ENCODE assay signal across 1 cellular context in the genomic region with DNA sequence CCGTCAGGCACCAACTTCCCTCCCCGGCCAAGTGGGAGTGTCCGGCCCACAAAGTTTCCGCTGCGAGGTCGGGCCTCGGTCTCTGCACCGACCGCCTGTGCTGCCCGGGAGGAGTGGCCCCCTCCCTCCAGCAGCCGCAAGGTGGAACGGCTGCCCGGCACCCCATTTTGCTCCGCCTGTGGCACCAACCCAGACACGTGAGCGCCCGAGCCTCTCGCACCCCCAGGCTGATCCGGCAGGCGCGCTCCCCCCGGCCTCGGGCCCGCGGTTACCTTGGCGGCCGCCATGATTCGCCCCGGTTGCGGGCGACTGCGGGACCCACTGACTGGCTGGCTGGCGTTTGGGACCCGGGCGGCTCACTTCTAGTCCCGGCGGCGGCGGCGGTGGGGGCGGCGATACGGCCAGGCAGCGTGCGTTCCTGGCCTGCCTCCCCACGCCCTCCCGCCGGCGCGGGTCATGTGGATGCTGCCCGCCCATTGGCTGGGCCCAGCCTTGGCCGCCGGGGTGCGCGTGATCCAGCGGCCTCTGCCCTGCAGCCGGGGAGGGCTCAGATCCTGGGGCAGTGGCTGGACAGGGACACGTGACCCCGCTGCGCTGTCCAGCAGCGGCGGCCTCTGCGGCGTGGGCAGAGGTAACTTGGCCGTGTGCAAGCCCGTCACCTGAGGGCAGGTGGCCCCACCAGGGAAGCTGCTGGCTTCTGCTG.
TF ChIP-seq lines count a peak whose summit lies in the region.

A gene with protein sequence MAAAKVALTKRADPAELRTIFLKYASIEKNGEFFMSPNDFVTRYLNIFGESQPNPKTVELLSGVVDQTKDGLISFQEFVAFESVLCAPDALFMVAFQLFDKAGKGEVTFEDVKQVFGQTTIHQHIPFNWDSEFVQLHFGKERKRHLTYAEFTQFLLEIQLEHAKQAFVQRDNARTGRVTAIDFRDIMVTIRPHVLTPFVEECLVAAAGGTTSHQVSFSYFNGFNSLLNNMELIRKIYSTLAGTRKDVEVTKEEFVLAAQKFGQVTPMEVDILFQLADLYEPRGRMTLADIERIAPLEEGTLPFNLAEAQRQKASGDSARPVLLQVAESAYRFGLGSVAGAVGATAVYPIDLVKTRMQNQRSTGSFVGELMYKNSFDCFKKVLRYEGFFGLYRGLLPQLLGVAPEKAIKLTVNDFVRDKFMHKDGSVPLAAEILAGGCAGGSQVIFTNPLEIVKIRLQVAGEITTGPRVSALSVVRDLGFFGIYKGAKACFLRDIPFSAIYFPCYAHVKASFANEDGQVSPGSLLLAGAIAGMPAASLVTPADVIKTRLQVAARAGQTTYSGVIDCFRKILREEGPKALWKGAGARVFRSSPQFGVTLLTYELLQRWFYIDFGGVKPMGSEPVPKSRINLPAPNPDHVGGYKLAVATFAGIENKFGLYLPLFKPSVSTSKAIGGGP (minus strand): TSS at position 429 of the 703 bp plus-strand sequence. CDS start 142 bp downstream, at position 287.

TF ChIP-seq in K562, 482 proteins besides CTCF, POLR2A, EP300 and RAD21 (continued from another document and continues in another):
- TF ChIP-seq ZMIZ1 (IDR thresholded peaks at IDR 0.05; ENCODE audit: low read depth in 2 of 2, low read length in 2 of 2) (0 out of 4 replicates have a peak, but pooled peaks of 1 of the 2 experiments have one; percentile 54), NFE2 (IDR thresholded peaks at IDR 0.05; ENCODE audit: low read depth) (no peak), ATF2 (CRISPR knock-in tag; IDR thresholded peaks at IDR 0.05) (no peak), ZC3H11A (IDR thresholded peaks at IDR 0.05; ENCODE audit: low read depth, low read length) (no peak), ARHGAP35 (IDR thresholded peaks at IDR 0.05; ENCODE audit: partially characterized antibody) (no peak), ZNF780A (CRISPR knock-in tag; IDR thresholded peaks at IDR 0.05) (no peak), RNF2 (IDR thresholded peaks at IDR 0.05) (no peak; the same call in 1 of the 2 replicates), ZNF551 (CRISPR knock-in tag; IDR thresholded peaks at IDR 0.05) (no peak), MXI1 (IDR thresholded peaks at IDR 0.05; ENCODE audit: low read depth, low read length) (no peak), RBM15 (IDR thresholded peaks at IDR 0.05; ENCODE audit: insufficient read depth, low read length) (no peak), NCOA6 (IDR thresholded peaks at IDR 0.05) (no peak), RUNX1 (IDR thresholded peaks at IDR 0.05; ENCODE audit: low read depth) (0 out of 2 replicates have a peak, but pooled peaks have one; percentile 41), XRCC5 (IDR thresholded peaks at IDR 0.05; ENCODE audit: low read depth, low read length) (no peak; the same call in 1 of the 2 replicates), YY1 (IDR thresholded peaks at IDR 0.05; ENCODE audit: borderline replicate concordance in 1 of 3, control insufficient read depth in 1 of 3, extremely low read depth in 1 of 3, insufficient read depth in 3 of 3, insufficient read length in 1 of 3, insufficient replicate concordance in 2 of 3, low read depth in 1 of 3, low read length in 2 of 3) (peak in 2 of 3 experiments; percentile 76 to 86), ETV1 (tag; conservative IDR thresholded peaks at IDR 0.05; ENCODE audit: low read depth) (no peak), THRAP3 (IDR thresholded peaks at IDR 0.05; ENCODE audit: borderline replicate concordance) (no peak), SLC30A9 (CRISPR knock-in tag; IDR thresholded peaks at IDR 0.05) (no peak), KLF1 (tag; IDR thresholded peaks at IDR 0.05) (peak; percentile 40; the same call in 1 of the 2 replicates), ZNF79 (CRISPR knock-in tag; IDR thresholded peaks at IDR 0.05; ENCODE audit: low read depth) (no peak), HEY1 (CRISPR knock-in tag; IDR thresholded peaks at IDR 0.05; ENCODE audit: borderline replicate concordance) (no peak), HNRNPL (IDR thresholded peaks at IDR 0.05; ENCODE audit: low read depth, low read length) (peak; percentile 82; the same call in 1 of the 2 replicates), CBX8 (IDR thresholded peaks at IDR 0.05; ENCODE audit: borderline replicate concordance, extremely low read depth, low read depth, low read length, poor library complexity, severe bottlenecking) (no peak), MEIS2 (IDR thresholded peaks at IDR 0.05; ENCODE audit: partially characterized antibody) (peak; percentile 43), EP400 (IDR thresholded peaks at IDR 0.05) (peak; percentile 94), MXD1 (CRISPR knock-in tag; IDR thresholded peaks at IDR 0.05; ENCODE audit: borderline replicate concordance, poor library complexity, severe bottlenecking) (peak; percentile 61), BCL6 (CRISPR knock-in tag; IDR thresholded peaks at IDR 0.05) (no peak)
- TF ChIP-seq, protein P1, sequence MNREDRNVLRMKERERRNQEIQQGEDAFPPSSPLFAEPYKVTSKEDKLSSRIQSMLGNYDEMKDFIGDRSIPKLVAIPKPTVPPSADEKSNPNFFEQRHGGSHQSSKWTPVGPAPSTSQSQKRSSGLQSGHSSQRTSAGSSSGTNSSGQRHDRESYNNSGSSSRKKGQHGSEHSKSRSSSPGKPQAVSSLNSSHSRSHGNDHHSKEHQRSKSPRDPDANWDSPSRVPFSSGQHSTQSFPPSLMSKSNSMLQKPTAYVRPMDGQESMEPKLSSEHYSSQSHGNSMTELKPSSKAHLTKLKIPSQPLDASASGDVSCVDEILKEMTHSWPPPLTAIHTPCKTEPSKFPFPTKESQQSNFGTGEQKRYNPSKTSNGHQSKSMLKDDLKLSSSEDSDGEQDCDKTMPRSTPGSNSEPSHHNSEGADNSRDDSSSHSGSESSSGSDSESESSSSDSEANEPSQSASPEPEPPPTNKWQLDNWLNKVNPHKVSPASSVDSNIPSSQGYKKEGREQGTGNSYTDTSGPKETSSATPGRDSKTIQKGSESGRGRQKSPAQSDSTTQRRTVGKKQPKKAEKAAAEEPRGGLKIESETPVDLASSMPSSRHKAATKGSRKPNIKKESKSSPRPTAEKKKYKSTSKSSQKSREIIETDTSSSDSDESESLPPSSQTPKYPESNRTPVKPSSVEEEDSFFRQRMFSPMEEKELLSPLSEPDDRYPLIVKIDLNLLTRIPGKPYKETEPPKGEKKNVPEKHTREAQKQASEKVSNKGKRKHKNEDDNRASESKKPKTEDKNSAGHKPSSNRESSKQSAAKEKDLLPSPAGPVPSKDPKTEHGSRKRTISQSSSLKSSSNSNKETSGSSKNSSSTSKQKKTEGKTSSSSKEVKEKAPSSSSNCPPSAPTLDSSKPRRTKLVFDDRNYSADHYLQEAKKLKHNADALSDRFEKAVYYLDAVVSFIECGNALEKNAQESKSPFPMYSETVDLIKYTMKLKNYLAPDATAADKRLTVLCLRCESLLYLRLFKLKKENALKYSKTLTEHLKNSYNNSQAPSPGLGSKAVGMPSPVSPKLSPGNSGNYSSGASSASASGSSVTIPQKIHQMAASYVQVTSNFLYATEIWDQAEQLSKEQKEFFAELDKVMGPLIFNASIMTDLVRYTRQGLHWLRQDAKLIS (CRISPR knock-in tag; IDR thresholded peaks at IDR 0.05), result peak; percentile 97
- TF ChIP-seq, protein P2, sequence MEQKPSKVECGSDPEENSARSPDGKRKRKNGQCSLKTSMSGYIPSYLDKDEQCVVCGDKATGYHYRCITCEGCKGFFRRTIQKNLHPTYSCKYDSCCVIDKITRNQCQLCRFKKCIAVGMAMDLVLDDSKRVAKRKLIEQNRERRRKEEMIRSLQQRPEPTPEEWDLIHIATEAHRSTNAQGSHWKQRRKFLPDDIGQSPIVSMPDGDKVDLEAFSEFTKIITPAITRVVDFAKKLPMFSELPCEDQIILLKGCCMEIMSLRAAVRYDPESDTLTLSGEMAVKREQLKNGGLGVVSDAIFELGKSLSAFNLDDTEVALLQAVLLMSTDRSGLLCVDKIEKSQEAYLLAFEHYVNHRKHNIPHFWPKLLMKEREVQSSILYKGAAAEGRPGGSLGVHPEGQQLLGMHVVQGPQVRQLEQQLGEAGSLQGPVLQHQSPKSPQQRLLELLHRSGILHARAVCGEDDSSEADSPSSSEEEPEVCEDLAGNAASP (IDR thresholded peaks at IDR 0.05), result no peak
- TF ChIP-seq, protein P3, sequence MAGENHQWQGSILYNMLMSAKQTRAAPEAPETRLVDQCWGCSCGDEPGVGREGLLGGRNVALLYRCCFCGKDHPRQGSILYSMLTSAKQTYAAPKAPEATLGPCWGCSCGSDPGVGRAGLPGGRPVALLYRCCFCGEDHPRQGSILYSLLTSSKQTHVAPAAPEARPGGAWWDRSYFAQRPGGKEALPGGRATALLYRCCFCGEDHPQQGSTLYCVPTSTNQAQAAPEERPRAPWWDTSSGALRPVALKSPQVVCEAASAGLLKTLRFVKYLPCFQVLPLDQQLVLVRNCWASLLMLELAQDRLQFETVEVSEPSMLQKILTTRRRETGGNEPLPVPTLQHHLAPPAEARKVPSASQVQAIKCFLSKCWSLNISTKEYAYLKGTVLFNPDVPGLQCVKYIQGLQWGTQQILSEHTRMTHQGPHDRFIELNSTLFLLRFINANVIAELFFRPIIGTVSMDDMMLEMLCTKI (IDR thresholded peaks at IDR 0.05; ENCODE audit: partially characterized antibody), result no peak
- TF ChIP-seq, protein P4, sequence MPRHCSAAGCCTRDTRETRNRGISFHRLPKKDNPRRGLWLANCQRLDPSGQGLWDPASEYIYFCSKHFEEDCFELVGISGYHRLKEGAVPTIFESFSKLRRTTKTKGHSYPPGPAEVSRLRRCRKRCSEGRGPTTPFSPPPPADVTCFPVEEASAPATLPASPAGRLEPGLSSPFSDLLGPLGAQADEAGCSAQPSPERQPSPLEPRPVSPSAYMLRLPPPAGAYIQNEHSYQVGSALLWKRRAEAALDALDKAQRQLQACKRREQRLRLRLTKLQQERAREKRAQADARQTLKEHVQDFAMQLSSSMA (CRISPR knock-in tag; IDR thresholded peaks at IDR 0.05), result no peak
- TF ChIP-seq, protein P5, sequence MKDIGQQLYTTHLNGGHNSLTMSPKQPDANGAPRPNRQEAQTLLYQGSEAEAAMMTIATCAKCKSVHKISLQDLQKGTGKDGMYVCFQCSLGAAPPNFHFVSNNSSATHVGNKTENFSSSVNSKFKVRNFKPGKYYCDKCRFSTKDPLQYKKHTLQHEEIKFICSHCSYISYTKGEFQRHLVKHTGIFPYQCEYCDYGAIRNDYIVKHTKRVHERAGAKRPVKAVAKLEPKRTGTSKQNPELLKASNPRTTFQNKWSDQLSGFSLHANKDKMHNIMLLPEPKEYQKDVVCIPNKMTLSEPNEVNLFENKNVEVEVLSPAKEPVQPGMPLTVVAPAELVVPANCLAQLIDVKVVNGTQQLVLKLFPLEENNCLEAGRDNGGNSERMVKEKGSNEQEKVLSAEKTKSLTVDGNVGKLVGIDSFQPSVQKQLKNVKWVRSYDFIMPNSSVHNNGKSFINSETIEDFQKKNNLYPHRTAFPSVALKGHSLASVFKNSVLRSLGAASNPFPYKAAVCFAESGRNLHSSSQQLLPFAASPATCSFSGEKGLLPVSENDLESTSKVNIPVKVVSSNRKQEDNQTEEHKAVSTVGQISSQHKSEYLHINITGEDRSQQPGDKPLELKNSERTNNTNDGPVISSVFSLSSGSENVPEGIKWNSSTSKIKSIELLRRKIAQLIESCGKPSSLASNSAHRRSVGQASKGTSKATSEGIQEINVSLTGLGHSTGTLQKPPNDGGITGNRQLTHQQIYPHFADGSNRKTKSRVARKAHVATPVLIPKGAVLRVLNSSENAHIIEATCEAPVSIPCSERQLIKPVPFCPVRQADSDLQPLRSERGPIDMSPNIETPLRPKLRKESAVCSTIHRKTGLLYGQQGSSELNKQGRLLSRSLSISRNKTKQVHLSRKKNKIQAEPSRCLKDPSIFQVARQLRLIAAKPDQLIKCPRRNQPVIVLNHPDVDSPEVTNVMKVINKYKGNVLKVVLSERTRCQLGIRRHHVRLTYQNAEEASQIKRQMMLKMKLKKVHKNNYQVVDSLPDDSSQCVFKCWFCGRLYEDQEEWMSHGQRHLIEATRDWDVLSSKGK (CRISPR knock-in tag; IDR thresholded peaks at IDR 0.05), result no peak
- TF ChIP-seq, protein P6, sequence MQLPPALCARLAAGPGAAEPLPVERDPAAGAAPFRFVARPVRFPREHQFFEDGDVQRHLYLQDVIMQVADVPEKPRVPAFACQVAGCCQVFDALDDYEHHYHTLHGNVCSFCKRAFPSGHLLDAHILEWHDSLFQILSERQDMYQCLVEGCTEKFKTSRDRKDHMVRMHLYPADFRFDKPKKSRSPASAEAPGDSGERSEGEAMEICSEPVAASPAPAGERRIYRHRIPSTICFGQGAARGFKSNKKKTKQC (CRISPR knock-in tag; IDR thresholded peaks at IDR 0.05), result peak; percentile 95
